In genomic region chr1:156601892-156602291, GRCh38 we compare ENCODE assay signal across 9 cellular contexts. TPM values are rescaled to one million over a fixed set of nuclear protein-coding genes. Genes with fewer than 3 reads are reported as not detected.
A peak's percentile ranks its signal among the peaks of the same experiment; 100 is the strongest.
DNase-seq lines count a peak whose midpoint lies in the region; ATAC-seq and TF ChIP-seq lines count a peak whose summit lies in the region.
"Had no signal": no experiment of that assay in that cellular context is flagged by ENCODE, and none has a peak within 500 bp of the region (broad histone marks: within the 10 kb centered on the region; RNA-seq: fewer than 3 reads in every experiment).

No MANE protein-coding gene starts in this region.

- H3K27me3 Mint-ChIP-seq in neural crest cell (ENCODE audit: low read depth) = no peaks in the 10 kb centered on the region

- no peak for DNase-seq in neural crest cell (ENCODE audit: low read depth, low spot score)
- DNase-seq in NCI-H345 (lab: John Stamatoyannopoulos, UW) = no peak
- no peak for DNase-seq in HuH-7 (ENCODE audit: low spot score)

- peaks cover 40% of the 10 kb centered on the region for H3K79me2 ChIP-seq in KMS-11 (ENCODE audit: insufficient read depth, low read depth)

- TF ChIP-seq CTCF in KMS-11 (conservative IDR thresholded peaks at IDR 0.05; ENCODE audit: low read depth, low read length) (no peak), neural crest cell (conservative IDR thresholded peaks at IDR 0.05) (no peak)

- H3K9ac ChIP-seq in ES-I3 (ENCODE audit: low read depth, low read length) (peak overlapping the region; percentile 81; the same call in 1 of the 2 replicates), KMS-11 (peak overlapping the region; percentile 92)

- H3K4me2 ChIP-seq in KMS-11 = peak overlapping the region; percentile 77

- H3K4me3 ChIP-seq in KMS-11 (IDR thresholded peaks at IDR 0.05; ENCODE audit: insufficient read depth, low read depth, low read length) = peak overlapping the region; percentile 99

- no peaks in the 10 kb centered on the region for H3K9me3 ChIP-seq in ES-I3 (ENCODE audit: control insufficient read depth, insufficient read depth, low read length)

- H3K27me3 ChIP-seq in KMS-11 (ENCODE audit: insufficient read depth, low read depth) = peaks cover under 1% of the 10 kb centered on the region; the same call in 1 of the 2 replicates

- H3K4me3 Mint-ChIP-seq in neural crest cell = peak overlapping the region; percentile 92

- peak overlapping the region; percentile 77 for H3K27ac ChIP-seq in KMS-11
- peak overlapping the region; percentile 89 for H3K27ac ChIP-seq in cingulate gyrus (ENCODE audit: low read depth, low read length)

- H3K4me1 Mint-ChIP-seq in neural crest cell = peaks cover 27% of the 10 kb centered on the region

- H3K36me3 ChIP-seq in ES-I3 (ENCODE audit: insufficient read depth, low read length) = peaks cover 9% of the 10 kb centered on the region
- peaks cover 12% of the 10 kb centered on the region; the same call in 1 of the 2 replicates for H3K36me3 ChIP-seq in KMS-11 (ENCODE audit: insufficient read depth)

- no peaks in the 10 kb centered on the region for H3K9me3 Mint-ChIP-seq in neural crest cell

- H3K4me1 ChIP-seq in ES-I3 (ENCODE audit: insufficient read depth, low read length) (no peaks in the 10 kb centered on the region), KMS-11 (ENCODE audit: low read depth, poor library complexity, severe bottlenecking) (peaks cover 28% of the 10 kb centered on the region)

- no peaks in the 10 kb centered on the region for H4K20me1 ChIP-seq in KMS-11 (ENCODE audit: insufficient read depth)

- peak overlapping the region; percentile 96 for H2AFZ ChIP-seq in KMS-11 (ENCODE audit: low read depth)

- H3K27ac Mint-ChIP-seq in neural crest cell (ENCODE audit: unreplicated experiment) = peak overlapping the region; percentile 63

- ATAC-seq in GM19452 (IDR thresholded peaks at IDR 0.05; ENCODE audit: unreplicated experiment) (no peak), HG03108 (IDR thresholded peaks at IDR 0.05; ENCODE audit: unreplicated experiment) (no peak)

- peaks cover 3% of the 10 kb centered on the region for H3K36me3 Mint-ChIP-seq in neural crest cell (ENCODE audit: low read depth)

RNA-seq across cellular contexts. Expression of gene GPATCH4, which starts 0.6 kb away (rescaled TPM):
- total RNA-seq in neural crest cell = 40.6 and 41.2 TPM in 2 replicates

RNA-seq across cellular contexts. Expression of gene NAXE, which starts 10.3 kb away (rescaled TPM):
- 76.5 and 80.6 TPM in 2 replicates for total RNA-seq in neural crest cell

RNA-seq across cellular contexts. Expression of gene HAPLN2, which starts 17.3 kb away (rescaled TPM):
- 0.70 and 0.91 TPM in 2 replicates for total RNA-seq in neural crest cell
- total RNA-seq: M059J had no signal

RNA-seq across cellular contexts. Expression of gene TTC24, which starts 22.4 kb away (rescaled TPM):
- total RNA-seq in neural crest cell = not detected in 2 replicates
- total RNA-seq: M059J had no signal

RNA-seq across cellular contexts. Expression of gene IQGAP3, which starts 29.5 kb away (rescaled TPM):
- 43.1 and 43.5 TPM in 2 replicates for total RNA-seq in neural crest cell
